24 cellular contexts compared by ENCODE assay signal in genomic region chr3:52137311-52137710, GRCh38. TPM values are rescaled to one million over a fixed set of nuclear protein-coding genes. Genes with fewer than 3 reads are reported as not detected.
DNase-seq lines count a peak whose midpoint lies in the region; ATAC-seq, FAIRE-seq and TF ChIP-seq lines count a peak whose summit lies in the region.
"Had no signal": no experiment of that assay in that cellular context is flagged by ENCODE, and none has a peak within 500 bp of the region (broad histone marks: within the 10 kb centered on the region; RNA-seq: fewer than 3 reads in every experiment).

No MANE protein-coding gene starts in this region.

- ATAC-seq in heart right ventricle (no peak), left ventricle myocardium superior (no peak), gastrocnemius medialis (no peak), HG03139 (IDR thresholded peaks at IDR 0.05; ENCODE audit: unreplicated experiment) (no peak), pancreas (no peak)

- no peaks in the 10 kb centered on the region for H3K4me1 Mint-ChIP-seq in nephron progenitor cell
- H3K4me1 Mint-ChIP-seq: IgD-negative memory B cell had no signal

- no peaks in the 10 kb centered on the region for H3K9me3 Mint-ChIP-seq in nephron progenitor cell
- H3K9me3 Mint-ChIP-seq: CD4-positive, alpha-beta T cell; IgD-negative memory B cell had no signal

- no peak for TF ChIP-seq POLR2A in gastrocnemius medialis (IDR thresholded peaks at IDR 0.05)

- in situ Hi-C loops in gastrocnemius medialis (cut with MboI; ENCODE audit: low sequenced_read_pairs in 4 of 4): no loop called here

- DNase-seq in heart right ventricle: no peak
- no peak for DNase-seq in left ventricle myocardium superior
- DNase-seq in kidney: peak; percentile 59
- no peak for DNase-seq in gastrocnemius medialis
- no peak for DNase-seq in pancreas
- DNase-seq in nephron progenitor cell: no peak
- DNase-seq: BE2C; Caco-2; CD4-positive, alpha-beta T cell; GDM1; GM23248; HCEC 1CT; Karpas-422; MG63; NCI-H1048; NCI-H1436; NCI-H1930; NCI-H226; NCI-H524; PC-9 had no signal

- TF ChIP-seq CTCF in heart right ventricle (IDR thresholded peaks at IDR 0.05) (no peak), kidney (IDR thresholded peaks at IDR 0.05; ENCODE audit: borderline replicate concordance, extremely low read depth, insufficient read depth) (no peak), gastrocnemius medialis (IDR thresholded peaks at IDR 0.05 in 4 of 5, conservative IDR thresholded peaks at IDR 0.05 in 1 of 5) (no peak), pancreas (IDR thresholded peaks at IDR 0.05) (no peak), nephron progenitor cell (IDR thresholded peaks at IDR 0.05) (no peak)

- H3K36me3 ChIP-seq in heart right ventricle (peaks cover 0 to 11% (median 0%) of the 10 kb centered on the region in 9 donors), kidney (ENCODE audit: control insufficient read depth in 1 of 2, insufficient read depth in 2 of 2, low read length in 2 of 2) (no peaks in the 10 kb centered on the region), gastrocnemius medialis (no peaks in the 10 kb centered on the region), pancreas (no peaks in the 10 kb centered on the region)
- H3K36me3 ChIP-seq: BE2C, MG63 had no signal

- H3K27me3 ChIP-seq in heart right ventricle (no peaks in the 10 kb centered on the region), gastrocnemius medialis (no peaks in the 10 kb centered on the region), pancreas (no peaks in the 10 kb centered on the region)
- H3K27me3 ChIP-seq: BE2C, MG63 had no signal

- H3K4me3 Mint-ChIP-seq in nephron progenitor cell: no peak overlapping the region
- H3K4me3 Mint-ChIP-seq: CD4-positive, alpha-beta T cell; IgD-negative memory B cell had no signal

- peaks cover 4% of the 10 kb centered on the region for H3K36me3 Mint-ChIP-seq in nephron progenitor cell (ENCODE audit: low read depth)
- H3K36me3 Mint-ChIP-seq: IgD-negative memory B cell had no signal

- intact Hi-C loops in heart right ventricle (cut with DNase I) (no loop called here), left ventricle myocardium superior (cut with micrococcal nuclease) (no loop called here), kidney (cut with DNase I) (no loop called here), gastrocnemius medialis (cut with DNase I; ENCODE audit: low total_unique reads) (no loop called here), pancreas (cut with DNase I) (no loop called here)

- H3K27ac ChIP-seq in heart right ventricle (peak overlapping the region in 7 of 10 donors; percentile 6 to 77 (median 60)), kidney (ENCODE audit: low read depth in 2 of 2, low read length in 2 of 2) (no peak overlapping the region), gastrocnemius medialis (peak overlapping the region; percentile 62 to 82 (median 68)), pancreas (no peak overlapping the region)
- H3K27ac ChIP-seq: GM23248, PC-9, RWPE1 had no signal

- 77 to 81% methylated on average over 7 of the region's 7 CpGs for whole genome bisulfite sequencing in heart right ventricle, 2 donors
- 88% methylated on average over 7 of the region's 7 CpGs for WGBS in pancreas, 2 donors

- H3K4me3 ChIP-seq in heart right ventricle (no peak overlapping the region), kidney (ENCODE audit: low read length in 2 of 2) (no peak overlapping the region), gastrocnemius medialis (no peak overlapping the region), pancreas (no peak overlapping the region)
- H3K4me3 ChIP-seq: GM23248, MG63, PC-9 had no signal

- H3K9ac ChIP-seq in kidney (ENCODE audit: low read length in 2 of 2): no peak overlapping the region
- H3K9ac ChIP-seq: GM23248 had no signal

- H3K9me3 ChIP-seq in heart right ventricle: no peaks in the 10 kb centered on the region
- no peaks in the 10 kb centered on the region for H3K9me3 ChIP-seq in kidney (ENCODE audit: control insufficient read depth in 1 of 2, low read length in 2 of 2)
- no peaks in the 10 kb centered on the region for H3K9me3 ChIP-seq in gastrocnemius medialis
- no peaks in the 10 kb centered on the region for H3K9me3 ChIP-seq in pancreas
- H3K9me3 ChIP-seq: BE2C, Caco-2, MG63 had no signal

- FAIRE-seq in kidney (lab: Jason Lieb, UNC): no peak
- FAIRE-seq in pancreas (lab: Jason Lieb, UNC): no peak
- FAIRE-seq: A204.1 had no signal

- H3K4me1 ChIP-seq in heart right ventricle: peaks cover 0 to 32% (median 15%) of the 10 kb centered on the region in 9 donors
- H3K4me1 ChIP-seq in kidney (ENCODE audit: control insufficient read depth in 1 of 2, insufficient read depth in 1 of 2, low read depth in 1 of 2, low read length in 2 of 2): no peaks in the 10 kb centered on the region
- H3K4me1 ChIP-seq in gastrocnemius medialis: peaks cover 35 to 38% of the 10 kb centered on the region in 2 donors
- no peaks in the 10 kb centered on the region for H3K4me1 ChIP-seq in pancreas
- H3K4me1 ChIP-seq: BE2C, Caco-2 had no signal

- no peaks in the 10 kb centered on the region for H3K27me3 Mint-ChIP-seq in nephron progenitor cell (ENCODE audit: low read depth, poor library complexity)
- H3K27me3 Mint-ChIP-seq: CD4-positive, alpha-beta T cell; IgD-negative memory B cell had no signal

- H3K27ac Mint-ChIP-seq in nephron progenitor cell: no peak overlapping the region
- H3K27ac Mint-ChIP-seq: CD4-positive, alpha-beta T cell; IgD-negative memory B cell had no signal

RNA-seq across cellular contexts. Expression of gene POC1A, which starts 16.9 kb away (rescaled TPM):
- total RNA-seq in heart right ventricle (1 to 10 TPM in 5 of 10 donors, under 1 TPM in 5; 0.60 to 3.5 (median 1.1) TPM), left ventricle myocardium superior (1.5 TPM), kidney (2.2 TPM), gastrocnemius medialis (1 to 10 TPM in 1 of 4 donors, under 1 TPM in 3; 0.51 to 3.2 (median 0.81) TPM), pancreas (1 to 10 TPM in 1 of 6 donors, under 1 TPM in 5; 0.37 to 1.1 (median 0.71) TPM)
- polyA plus RNA-seq in heart right ventricle (1 to 10 TPM in 1 of 2 donors, under 1 TPM in 1; 0.44 to 1.9 TPM), kidney (ENCODE audit: insufficient read depth, low read depth, low replicate concordance) (2.5 TPM), pancreas (under 1 TPM; 0.46 to 0.80 TPM)

Comparison
In these comparisons a context has a peak if more than half of its experiments do, and no peak if none do; other contexts are left out.
1. H3K27ac ChIP-seq: peak in heart right ventricle (7 of 10) and gastrocnemius medialis (4 of 4); none in kidney (0 of 2) and pancreas (0 of 4).